8 cellular contexts compared by ENCODE assay signal in genomic region chr2:216081487-216082387, GRCh38. TPM values are rescaled to one million over a fixed set of nuclear protein-coding genes. Genes with fewer than 3 reads are reported as not detected.
DNase-seq lines count a peak whose midpoint lies in the region; ATAC-seq and TF ChIP-seq lines count a peak whose summit lies in the region.

Gene PECR, minus strand, starts transcription at chr2:216081809. Its CDS starts 68 bp downstream, at chr2:216081741.
A gene with protein sequence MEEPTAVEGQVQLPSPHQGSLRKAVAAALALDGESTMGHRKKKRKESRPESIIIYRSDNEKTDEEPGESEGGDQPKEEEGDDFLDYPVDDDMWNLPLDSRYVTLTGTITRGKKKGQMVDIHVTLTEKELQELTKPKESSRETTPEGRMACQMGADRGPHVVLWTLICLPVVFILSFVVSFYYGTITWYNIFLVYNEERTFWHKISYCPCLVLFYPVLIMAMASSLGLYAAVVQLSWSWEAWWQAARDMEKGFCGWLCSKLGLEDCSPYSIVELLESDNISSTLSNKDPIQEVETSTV (plus strand): TSS chr2:216081919. CDS start chr2:216095964, 14,045 bp downstream.

- H3K36me3 Mint-ChIP-seq in activated T-helper 17 cell treated with anti-CD3 and anti-CD28 coated beads, Interleukin-2, amount 50 U/mL, for 72 hours (ENCODE audit: low read depth) = no peaks in the 10 kb centered on the region
- no peaks in the 10 kb centered on the region for H3K36me3 Mint-ChIP-seq in natural killer cell treated with Interleukin-12 subunit alpha and Interleukin-12 subunit beta and Interleukin-15 and Interleukin-18, amount 100 ng/mL, for 72 hours

- no peak for TF ChIP-seq CTCF in Peyer's patch (IDR thresholded peaks at IDR 0.05)
- TF ChIP-seq CTCF in fibroblast of pulmonary artery (IDR thresholded peaks at IDR 0.05; ENCODE audit: low read length, missing control alignments) = no peak

- H3K4me1 Mint-ChIP-seq in activated T-helper 17 cell treated with anti-CD3 and anti-CD28 coated beads, Interleukin-2, amount 50 U/mL, for 72 hours = peaks cover 39% of the 10 kb centered on the region
- peaks cover 38 to 41% of the 10 kb centered on the region in 2 donors for H3K4me1 Mint-ChIP-seq in natural killer cell treated with Interleukin-12 subunit alpha and Interleukin-12 subunit beta and Interleukin-15 and Interleukin-18, amount 100 ng/mL, for 72 hours (ENCODE audit: low read depth in 2 of 2)

- H3K4me3 ChIP-seq in Peyer's patch (peak within 1 kb of the TSS; percentile 51 to 83 (median 68)), fibroblast of pulmonary artery (replicated peaks; ENCODE audit: low read depth, low read length) (peak within 1 kb of the TSS; percentile 68)

- peak; percentile 70 to 75 for TF ChIP-seq POLR2A in Peyer's patch (IDR thresholded peaks at IDR 0.05)

- no peaks in the 10 kb centered on the region for H3K27me3 Mint-ChIP-seq in activated T-helper 17 cell treated with anti-CD3 and anti-CD28 coated beads, Interleukin-2, amount 50 U/mL, for 72 hours
- no peaks in the 10 kb centered on the region for H3K27me3 Mint-ChIP-seq in natural killer cell treated with Interleukin-12 subunit alpha and Interleukin-12 subunit beta and Interleukin-15 and Interleukin-18, amount 100 ng/mL, for 72 hours

- no peaks in the 10 kb centered on the region for H3K9me3 Mint-ChIP-seq in activated T-helper 17 cell treated with anti-CD3 and anti-CD28 coated beads, Interleukin-2, amount 50 U/mL, for 72 hours
- no peaks in the 10 kb centered on the region for H3K9me3 Mint-ChIP-seq in natural killer cell treated with Interleukin-12 subunit alpha and Interleukin-12 subunit beta and Interleukin-15 and Interleukin-18, amount 100 ng/mL, for 72 hours

- H3K27ac Mint-ChIP-seq in activated T-helper 17 cell treated with anti-CD3 and anti-CD28 coated beads, Interleukin-2, amount 50 U/mL, for 72 hours = peak within 1 kb of the TSS; percentile 96
- peak within 1 kb of the TSS; percentile 69 to 97 for H3K27ac Mint-ChIP-seq in natural killer cell treated with Interleukin-12 subunit alpha and Interleukin-12 subunit beta and Interleukin-15 and Interleukin-18, amount 100 ng/mL, for 72 hours

- ATAC-seq in GM21528 (IDR thresholded peaks at IDR 0.05; ENCODE audit: low FRiP score, unreplicated experiment) = peak; percentile 96
- ATAC-seq in activated T-helper 17 cell treated with anti-CD3 and anti-CD28 coated beads, Interleukin-2, amount 50 U/mL, for 72 hours (replicated peaks) = peak; percentile 96
- peak; percentile 99 for ATAC-seq in natural killer cell treated with Interleukin-12 subunit alpha and Interleukin-12 subunit beta and Interleukin-15 and Interleukin-18, amount 100 ng/mL, for 72 hours

- peak within 1 kb of the TSS; percentile 100 for H3K4me3 Mint-ChIP-seq in activated T-helper 17 cell treated with anti-CD3 and anti-CD28 coated beads, Interleukin-2, amount 50 U/mL, for 72 hours
- H3K4me3 Mint-ChIP-seq in natural killer cell treated with Interleukin-12 subunit alpha and Interleukin-12 subunit beta and Interleukin-15 and Interleukin-18, amount 100 ng/mL, for 72 hours = peak within 1 kb of the TSS; percentile 95

- peaks cover 0 to 10% (median 4%) of the 10 kb centered on the region in 4 donors for H3K4me1 ChIP-seq in Peyer's patch

- DNase-seq in DMS153 treated with DMSO at 0.1 percent for 48 hours (lab: John Stamatoyannopoulos, UW; ENCODE audit: unreplicated experiment) (peak; percentile 69), HuH-7.5 (ENCODE audit: low spot score) (peak; percentile 81), Peyer's patch (peak; percentile 85 to 93 (median 91)), fibroblast of pulmonary artery (ENCODE audit: low read depth) (peak; percentile 47)
- peak; percentile 85 for DNase-seq in natural killer cell treated with Interleukin-12 subunit alpha and Interleukin-12 subunit beta and Interleukin-15 and Interleukin-18, amount 100 ng/mL, for 72 hours (ENCODE audit: low spot score)
- peak; percentile 71 for DNase-seq in stimulated activated naive CD4-positive, alpha-beta T cell treated with Interleukin-2 at 50 U/mL for 16 hours (lab: John Stamatoyannopoulos, UW)

- no peaks in the 10 kb centered on the region for H3K27me3 ChIP-seq in Peyer's patch

- no peaks in the 10 kb centered on the region for H3K9me3 ChIP-seq in Peyer's patch

- no peaks in the 10 kb centered on the region for H3K36me3 ChIP-seq in Peyer's patch

- H3K27ac ChIP-seq in Peyer's patch = peak within 1 kb of the TSS; percentile 36 to 76 (median 55)

RNA-seq across cellular contexts. Expression of gene PECR, which starts in this region (rescaled TPM):
- 10 to 100 TPM; 44.6 to 85.6 (median 54.3) TPM for total RNA-seq in Peyer's patch
- total RNA-seq in activated T-helper 17 cell treated with anti-CD3 and anti-CD28 coated beads, Interleukin-2, amount 50 U/mL, for 72 hours = 10 to 100 TPM; 27.7 to 27.8 TPM
- total RNA-seq in natural killer cell treated with Interleukin-12 subunit alpha and Interleukin-12 subunit beta and Interleukin-15 and Interleukin-18, amount 100 ng/mL, for 72 hours = 10 to 100 TPM; 10.5 to 16.1 TPM

RNA-seq across cellular contexts. Expression of the second gene that starts in this region (rescaled TPM):
- total RNA-seq in Peyer's patch = 1 to 10 TPM in 1 of 4 donors, not detected in 3; 1.6 TPM
- 1 to 10 TPM; 1.4 to 1.5 TPM for total RNA-seq in activated T-helper 17 cell treated with anti-CD3 and anti-CD28 coated beads, Interleukin-2, amount 50 U/mL, for 72 hours
- 1 to 10 TPM in 1 of 2 donors, under 1 TPM in 1; 0.56 to 1.9 TPM for total RNA-seq in natural killer cell treated with Interleukin-12 subunit alpha and Interleukin-12 subunit beta and Interleukin-15 and Interleukin-18, amount 100 ng/mL, for 72 hours

Comparison
In these comparisons a context has a peak if more than half of its experiments do, and no peak if none do; other contexts are left out.
1. Peak in every context shown above with its lines: DNase-seq, ATAC-seq, H3K4me3 ChIP-seq and H3K27ac ChIP-seq.